In genomic region chr22:45224988-45225731, GRCh38 we compare ENCODE assay signal across 16 cellular contexts. TPM values are rescaled to one million over a fixed set of nuclear protein-coding genes. Genes with fewer than 3 reads are reported as not detected.
A peak's percentile ranks its signal among the peaks of the same experiment; 100 is the strongest.
DNase-seq lines count a peak whose midpoint lies in the region; ATAC-seq and TF ChIP-seq lines count a peak whose summit lies in the region.
"Had no signal": no experiment of that assay in that cellular context is flagged by ENCODE, and none has a peak within 500 bp of the region (broad histone marks: within the 10 kb centered on the region; RNA-seq: fewer than 3 reads in every experiment).

No MANE protein-coding gene starts in this region.

- no peaks in the 10 kb centered on the region for H3K9me3 Mint-ChIP-seq in activated CD4-positive, alpha-beta T cell treated with anti-CD3 and anti-CD28 coated beads for 36 hours (ENCODE audit: low read depth)
- H3K9me3 Mint-ChIP-seq: T-helper 2 cell treated with Interferon-gamma antibody and Interleukin-4, amounts not matched to agents 5 μg/mL and 100 μg/mL, for 36 hours had no signal

- ATAC-seq in body of pancreas, result peak; percentile 17
- ATAC-seq in activated CD4-positive, alpha-beta T cell treated with anti-CD3 and anti-CD28 coated beads for 36 hours, result no peak
- ATAC-seq in HG03025 (IDR thresholded peaks at IDR 0.05; ENCODE audit: low FRiP score, unreplicated experiment), result no peak

- H3K27me3 Mint-ChIP-seq in activated CD4-positive, alpha-beta T cell treated with anti-CD3 and anti-CD28 coated beads for 36 hours, result no peaks in the 10 kb centered on the region

- POLR2A ChIA-PET in activated CD4-positive, alpha-beta T cell treated with anti-CD3 and anti-CD28 coated beads for 36 hours (lab: Charles Lee), result no interaction called here

- H3K36me3 ChIP-seq in body of pancreas (replicated peaks in 1 of 2; ENCODE audit: insufficient read depth in 1 of 2, low read depth in 2 of 2), result no peaks in the 10 kb centered on the region

- 83 to 88% methylated on average over 14 to 19 of the region's 19 CpGs for WGBS in body of pancreas, 2 donors

- CTCF ChIA-PET in activated CD4-positive, alpha-beta T cell treated with anti-CD3 and anti-CD28 coated beads for 36 hours (lab: Charles Lee), result interaction anchor here (0.5 kb wide), 1 partner anchor 9 kb away, joined by 3 read pairs; no protein-coding TSS in a partner anchor

- H3K27ac ChIP-seq in body of pancreas, result no peak overlapping the region

- H3K27me3 ChIP-seq in body of pancreas, result no peaks in the 10 kb centered on the region

- DNase-seq in CD1c-positive myeloid dendritic cell (ENCODE audit: extremely low spot score) (peak; percentile 73), body of pancreas (no peak), inferior parietal cortex (ENCODE audit: extremely low spot score) (peak; percentile 90), retina (peak; percentile 40), NAMALWA (ENCODE audit: low spot score) (no peak), NCI-H1417 (lab: John Stamatoyannopoulos, UW) (no peak)
- DNase-seq in activated CD4-positive, alpha-beta T cell treated with anti-CD3 and anti-CD28 coated beads for 36 hours, result no peak
- DNase-seq: activated CD4-positive, alpha-beta T cell treated with anti-CD3 and anti-CD28 coated beads for 48 hours; DMS79; effector memory CD4-positive, alpha-beta T cell; glutamatergic neuron; NCI-H1105 treated with DMSO at 0.1 percent for 48 hours; NCI-H446 treated with DMSO at 0.1 percent for 48 hours had no signal

- intact Hi-C loops in body of pancreas (cut with DNase I), result no loop called here
- intact Hi-C loops in activated CD4-positive, alpha-beta T cell treated with anti-CD3 and anti-CD28 coated beads for 36 hours (cut with DNase I, micrococcal nuclease), result no loop called here

- no peak for TF ChIP-seq CTCF in body of pancreas (IDR thresholded peaks at IDR 0.05)

- no peaks in the 10 kb centered on the region for H3K36me3 Mint-ChIP-seq in activated CD4-positive, alpha-beta T cell treated with anti-CD3 and anti-CD28 coated beads for 36 hours (ENCODE audit: low read depth)

- no peaks in the 10 kb centered on the region for H3K9me3 ChIP-seq in body of pancreas

- H3K4me1 ChIP-seq in body of pancreas, result peaks cover 13% of the 10 kb centered on the region

- no peak overlapping the region for H3K4me3 ChIP-seq in body of pancreas

- no peak for TF ChIP-seq POLR2A in body of pancreas (IDR thresholded peaks at IDR 0.05)

- no peak overlapping the region for H3K27ac Mint-ChIP-seq in activated CD4-positive, alpha-beta T cell treated with anti-CD3 and anti-CD28 coated beads for 36 hours
- H3K27ac Mint-ChIP-seq: T-helper 2 cell treated with Interferon-gamma antibody and Interleukin-4, amounts not matched to agents 5 μg/mL and 100 μg/mL, for 36 hours had no signal

- peaks cover 7% of the 10 kb centered on the region for H3K4me1 Mint-ChIP-seq in activated CD4-positive, alpha-beta T cell treated with anti-CD3 and anti-CD28 coated beads for 36 hours

- no peak overlapping the region for H3K4me3 Mint-ChIP-seq in activated CD4-positive, alpha-beta T cell treated with anti-CD3 and anti-CD28 coated beads for 36 hours
- H3K4me3 Mint-ChIP-seq: T-helper 2 cell treated with Interferon-gamma antibody and Interleukin-4, amounts not matched to agents 5 μg/mL and 100 μg/mL, for 36 hours had no signal

RNA-seq across cellular contexts. Expression of gene KIAA0930, which starts 15.5 kb away (rescaled TPM):
- 10 to 100 TPM; 14.2 to 17.9 TPM for total RNA-seq in body of pancreas
- total RNA-seq in activated CD4-positive, alpha-beta T cell treated with anti-CD3 and anti-CD28 coated beads for 36 hours, result 10 to 100 TPM; 24.8 to 29.6 TPM

RNA-seq across cellular contexts. Expression of gene UPK3A, which starts 59.6 kb away (rescaled TPM):
- total RNA-seq in body of pancreas, result not detected
- total RNA-seq in activated CD4-positive, alpha-beta T cell treated with anti-CD3 and anti-CD28 coated beads for 36 hours, result not detected
- total RNA-seq: RPMI7951 had no signal

Comparison
In these comparisons a context has a peak if more than half of its experiments do, and no peak if none do; other contexts are left out.
1. DNase-seq: peak in CD1c-positive myeloid dendritic cell (single experiment), inferior parietal cortex (single experiment) and retina (single experiment); none in body of pancreas (0 of 4), activated CD4-positive, alpha-beta T cell treated with anti-CD3 and anti-CD28 coated beads for 36 hours (single experiment), NAMALWA (single experiment) and NCI-H1417 (0 of 3).